Comparison of ENCODE assay signal across 8 cellular contexts in genomic region chr5:143051244-143052058, GRCh38.
DNase-seq lines count a peak whose midpoint lies in the region; ATAC-seq and TF ChIP-seq lines count a peak whose summit lies in the region.

No MANE protein-coding gene starts in this region.

- H3K9me3 ChIP-seq in BLaER1 treated with 17β-estradiol and CSF1 and Interleukin-3, amounts not matched to agents 10 nM and 100 nM (replicated peaks in 1 of 11): no peaks in the 10 kb centered on the region
- H3K9me3 ChIP-seq in endodermal cell (ENCODE audit: control insufficient read depth, low read length): no peaks in the 10 kb centered on the region

- peaks cover 6% of the 10 kb centered on the region for H3K36me3 Mint-ChIP-seq in stimulated activated memory B cell treated with anti-CD40 and anti-IgM and Interleukin-4, amounts not matched to agents 10 μg/mL and 1 μg/mL and 100 μg/mL, for 72 hours
- H3K36me3 Mint-ChIP-seq in endodermal cell (ENCODE audit: low read depth): peaks cover 9% of the 10 kb centered on the region

- no peaks in the 10 kb centered on the region; a peak in 1 of 22 replicates for H4K20me1 ChIP-seq in BLaER1 treated with 17β-estradiol and CSF1 and Interleukin-3, amounts not matched to agents 10 nM and 100 nM

- H3K36me3 ChIP-seq in BLaER1 treated with 17β-estradiol and CSF1 and Interleukin-3, amounts not matched to agents 10 nM and 100 nM: peaks cover 0 to 81% (median 49%) of the 10 kb centered on the region in 11 experiments; a peak in 14 of 22 replicates
- no peaks in the 10 kb centered on the region for H3K36me3 ChIP-seq in endodermal cell (ENCODE audit: control insufficient read depth, insufficient read depth, low read length)

- peaks cover 27% of the 10 kb centered on the region for H3K4me1 Mint-ChIP-seq in stimulated activated memory B cell treated with anti-CD40 and anti-IgM and Interleukin-4, amounts not matched to agents 10 μg/mL and 1 μg/mL and 100 μg/mL, for 72 hours
- peaks cover 28% of the 10 kb centered on the region for H3K4me1 Mint-ChIP-seq in endodermal cell

- peak; percentile 42 for DNase-seq in HT-29 (ENCODE audit: low spot score)
- DNase-seq in OCI-M1 (lab: John Stamatoyannopoulos, UW): peak; percentile 89
- DNase-seq in fibroblast of gingiva (ENCODE audit: low read depth): peak; percentile 94
- peak; percentile 81 for DNase-seq in retinal pigment epithelial cell (ENCODE audit: low read depth)
- no peak for DNase-seq in endodermal cell

- H3K4me1 ChIP-seq in BLaER1 treated with 17β-estradiol and CSF1 and Interleukin-3, amounts not matched to agents 10 nM and 100 nM: peaks cover 0 to 76% (median 41%) of the 10 kb centered on the region in 10 experiments; a peak in 17 of 20 replicates
- peaks cover 6% of the 10 kb centered on the region for H3K4me1 ChIP-seq in endodermal cell (ENCODE audit: control insufficient read depth, insufficient read depth, low read length)

- 73 to 89% methylated on average over 2 to 6 of the region's 7 CpGs for WGBS in endodermal cell (ENCODE audit: insufficient coverage in 1 of 2, insufficient read length in 1 of 2), 2 experiments

- no peaks in the 10 kb centered on the region for H3K27me3 ChIP-seq in BLaER1 treated with 17β-estradiol and CSF1 and Interleukin-3, amounts not matched to agents 10 nM and 100 nM
- H3K27me3 ChIP-seq in endodermal cell (ENCODE audit: control insufficient read depth, insufficient read depth, low read length, poor library complexity, severe bottlenecking): no peaks in the 10 kb centered on the region

- peak overlapping the region in 1 of 10 experiments; percentile 31; a peak in 1 of 20 replicates for H3K4me3 ChIP-seq in BLaER1 treated with 17β-estradiol and CSF1 and Interleukin-3, amounts not matched to agents 10 nM and 100 nM
- H3K4me3 ChIP-seq in retinal pigment epithelial cell (ENCODE audit: low read length) (no peak overlapping the region), endodermal cell (ENCODE audit: low read length) (no peak overlapping the region)

- ATAC-seq in stimulated activated memory B cell treated with anti-CD40 and anti-IgM and Interleukin-4, amounts not matched to agents 10 μg/mL and 1 μg/mL and 100 μg/mL, for 72 hours: no peak
- no peak for ATAC-seq in GM21529 (IDR thresholded peaks at IDR 0.05; ENCODE audit: unreplicated experiment)

- no peaks in the 10 kb centered on the region for H3K27me3 Mint-ChIP-seq in stimulated activated memory B cell treated with anti-CD40 and anti-IgM and Interleukin-4, amounts not matched to agents 10 μg/mL and 1 μg/mL and 100 μg/mL, for 72 hours
- no peaks in the 10 kb centered on the region for H3K27me3 Mint-ChIP-seq in endodermal cell (ENCODE audit: insufficient read depth)

- no peaks in the 10 kb centered on the region for H3K9me3 Mint-ChIP-seq in stimulated activated memory B cell treated with anti-CD40 and anti-IgM and Interleukin-4, amounts not matched to agents 10 μg/mL and 1 μg/mL and 100 μg/mL, for 72 hours
- H3K9me3 Mint-ChIP-seq in endodermal cell: no peaks in the 10 kb centered on the region

- peak overlapping the region; percentile 4 to 87 (median 67); a peak in 19 of 22 replicates for H3K4me2 ChIP-seq in BLaER1 treated with 17β-estradiol and CSF1 and Interleukin-3, amounts not matched to agents 10 nM and 100 nM

- H3K27ac Mint-ChIP-seq in stimulated activated memory B cell treated with anti-CD40 and anti-IgM and Interleukin-4, amounts not matched to agents 10 μg/mL and 1 μg/mL and 100 μg/mL, for 72 hours: no peak overlapping the region
- no peak overlapping the region for H3K27ac Mint-ChIP-seq in endodermal cell

- no peak overlapping the region for H3K4me3 Mint-ChIP-seq in stimulated activated memory B cell treated with anti-CD40 and anti-IgM and Interleukin-4, amounts not matched to agents 10 μg/mL and 1 μg/mL and 100 μg/mL, for 72 hours
- no peak overlapping the region for H3K4me3 Mint-ChIP-seq in endodermal cell

- peak overlapping the region in 5 of 11 experiments; percentile 37 to 63 (median 54); a peak in 12 of 22 replicates for H3K9ac ChIP-seq in BLaER1 treated with 17β-estradiol and CSF1 and Interleukin-3, amounts not matched to agents 10 nM and 100 nM
- H3K9ac ChIP-seq in endodermal cell (ENCODE audit: extremely low read depth, low read length, poor library complexity, severe bottlenecking): no peak overlapping the region

- TF ChIP-seq CTCF in retinal pigment epithelial cell (conservative IDR thresholded peaks at IDR 0.05; ENCODE audit: low read depth, low read length) (no peak), endodermal cell (conservative IDR thresholded peaks at IDR 0.05) (no peak)

- H3K27ac ChIP-seq in BLaER1 treated with 17β-estradiol and CSF1 and Interleukin-3, amounts not matched to agents 10 nM and 100 nM: peak overlapping the region in 10 of 11 experiments; percentile 41 to 83 (median 68); a peak in 19 of 22 replicates
- no peak overlapping the region for H3K27ac ChIP-seq in endodermal cell (ENCODE audit: low read depth, low read length)
